In genomic region chr14:96304956-96305355, GRCh38 we compare ENCODE assay signal across 1 cellular context.
TF ChIP-seq lines count a peak whose summit lies in the region.

No MANE protein-coding gene starts in this region.

TF ChIP-seq in HepG2, 621 proteins besides CTCF, POLR2A, EP300 and RAD21:
- TF ChIP-seq ZBTB33 (CRISPR knock-in tag; IDR thresholded peaks at IDR 0.05) (peak; percentile 48; the same call in 1 of the 2 replicates), AHDC1 (CRISPR knock-in tag; IDR thresholded peaks at IDR 0.05; ENCODE audit: borderline replicate concordance) (no peak)
